8 cellular contexts compared by ENCODE assay signal in the genomic region with DNA sequence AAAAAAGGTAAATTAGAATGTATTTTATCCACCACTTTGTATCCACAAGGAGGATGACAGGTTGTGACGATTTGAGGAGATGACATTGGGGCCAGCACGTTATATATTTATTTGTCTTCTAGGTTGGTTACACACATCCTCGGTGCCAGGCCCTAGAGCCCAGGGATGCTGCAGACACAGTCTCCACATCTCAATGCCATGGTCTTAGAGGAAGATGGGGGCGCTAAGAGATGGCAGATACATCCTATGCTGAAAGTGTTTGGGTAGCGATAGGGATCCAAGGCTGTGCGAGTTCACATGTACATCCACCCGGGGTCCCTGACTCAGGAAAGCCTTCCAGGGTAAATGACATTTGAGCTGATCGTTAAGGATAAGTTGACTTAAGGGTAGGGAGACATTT.
"Had no signal": no experiment of that assay in that cellular context is flagged by ENCODE, and none has a peak within 500 bp of the region (broad histone marks: within the 10 kb centered on the region; RNA-seq: fewer than 3 reads in every experiment).

No MANE protein-coding gene starts in this region.

- ATAC-seq: HCT116, K562 had no signal

- H3K4me3 ChIP-seq: GM23248, HAP-1, K562 had no signal

- H3K9me3 ChIP-seq: HAP-1 had no signal

- H3K4me3 Mint-ChIP-seq: HFFc6 had no signal

- H3K27ac ChIP-seq: GM23248 had no signal

- H3K4me1 ChIP-seq: HAP-1 had no signal

- H3K36me3 ChIP-seq: HAP-1 had no signal

- DNase-seq: GM23248, GOT3, H7, HFFc6, IMR-90 had no signal

- H3K27ac Mint-ChIP-seq: HFFc6 had no signal
